8 cellular contexts compared by ENCODE assay signal in the genomic region with DNA sequence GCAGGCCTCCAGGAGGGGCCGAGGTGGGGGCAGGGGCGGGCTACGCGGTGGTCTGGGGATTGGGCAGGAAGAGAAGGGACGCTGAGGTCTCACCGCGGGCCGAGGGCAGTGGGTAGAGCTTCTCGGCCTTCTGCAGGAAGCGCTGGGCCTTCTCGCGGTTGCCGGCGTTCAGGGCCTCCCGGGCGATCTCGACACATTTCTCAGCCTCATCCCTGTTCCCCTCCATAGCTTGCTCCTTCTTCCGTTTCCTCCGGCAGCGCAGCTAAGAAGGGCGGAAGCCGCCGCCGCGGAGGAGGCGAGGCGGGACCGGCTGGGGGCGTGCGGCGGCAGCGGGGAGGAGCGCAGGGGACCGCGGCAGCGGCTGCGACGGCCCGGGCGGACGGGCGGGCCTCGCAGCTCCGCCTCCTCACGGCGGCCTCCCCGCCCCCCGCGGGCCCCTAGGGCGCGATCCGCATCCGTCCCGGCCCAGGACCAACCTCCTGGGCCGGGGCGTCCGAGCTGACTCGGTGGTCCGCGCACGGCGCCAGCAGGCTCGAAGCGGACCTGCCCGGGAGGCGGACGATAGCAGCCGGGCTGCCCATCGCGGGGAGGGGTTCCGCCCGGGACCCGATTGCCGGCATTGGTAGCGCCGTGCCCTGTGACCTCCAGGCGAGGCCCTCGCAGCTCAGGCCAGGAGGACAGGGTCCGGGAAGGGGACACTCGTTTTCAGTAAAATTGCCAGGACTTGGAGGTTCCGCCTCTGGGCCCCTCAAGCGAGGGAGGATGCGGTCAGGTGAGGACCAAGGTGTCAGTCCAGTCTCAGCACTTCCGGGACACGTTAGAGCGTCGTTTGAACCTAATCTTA. TPM values are rescaled to one million over a fixed set of nuclear protein-coding genes. Genes with fewer than 3 reads are reported as not detected.
A peak's percentile ranks its signal among the peaks of the same experiment; 100 is the strongest.
DNase-seq lines count a peak whose midpoint lies in the region; ATAC-seq and TF ChIP-seq lines count a peak whose summit lies in the region.

A gene (minus strand): TSS at position 273 of the 844 bp plus-strand sequence. CDS start 47 bp downstream, at position 226.

- no peaks in the 10 kb centered on the region for H3K27me3 ChIP-seq in SU-DHL-6 (ENCODE audit: low read length)
- H3K27me3 ChIP-seq in trophoblast cell (ENCODE audit: insufficient read depth, low read length) = no peaks in the 10 kb centered on the region
- no peaks in the 10 kb centered on the region for H3K27me3 ChIP-seq in tibial nerve

- H3K79me1 ChIP-seq in trophoblast cell (ENCODE audit: low read length) = peaks cover 21% of the 10 kb centered on the region

- TF ChIP-seq POLR2A in tibial nerve (IDR thresholded peaks at IDR 0.05) = peak; percentile 13 to 44

- H2BK120ac ChIP-seq in trophoblast cell (ENCODE audit: insufficient read depth, low read length, poor library complexity) = peak within 1 kb of the TSS; percentile 56

- no CpG with 5 or more reads among the region's 87 CpGs for WGBS in trophoblast cell (ENCODE audit: extremely low coverage, insufficient coverage, insufficient read length)
- 2 to 4% methylated on average over 30 to 75 of the region's 87 CpGs for WGBS in tibial nerve, 2 donors

- H3K9me3 Mint-ChIP-seq in activated naive CD8-positive, alpha-beta T cell treated with anti-CD3 and anti-CD28 coated beads for 36 hours = peaks cover 8% of the 10 kb centered on the region

- peak within 1 kb of the TSS; percentile 95 for H3K27ac Mint-ChIP-seq in activated naive CD8-positive, alpha-beta T cell treated with anti-CD3 and anti-CD28 coated beads for 36 hours

- H3K4me1 ChIP-seq in ES-I3 (ENCODE audit: insufficient read depth, low read length) (peaks cover 11% of the 10 kb centered on the region), trophoblast cell (ENCODE audit: control insufficient read depth in 1 of 2, insufficient read depth in 2 of 2, low read length in 2 of 2) (peaks cover 0 to 3% of the 10 kb centered on the region in 2 experiments), tibial nerve (peaks cover 0 to 66% (median 24%) of the 10 kb centered on the region in 4 donors)

- peak within 1 kb of the TSS; percentile 28 for H2BK12ac ChIP-seq in trophoblast cell (ENCODE audit: low read length)

- no peaks in the 10 kb centered on the region for H4K20me1 ChIP-seq in SU-DHL-6 (ENCODE audit: low read depth, low read length)

- peak within 1 kb of the TSS; percentile 53 for H2BK5ac ChIP-seq in trophoblast cell (ENCODE audit: low read depth, low read length, poor library complexity)

- H3K4me2 ChIP-seq in SU-DHL-6 (ENCODE audit: low read depth, low read length, poor library complexity, severe bottlenecking) = peak within 1 kb of the TSS; percentile 94
- peak within 1 kb of the TSS; percentile 50 for H3K4me2 ChIP-seq in trophoblast cell (ENCODE audit: low read length)

- ATAC-seq in GM21825 (IDR thresholded peaks at IDR 0.05; ENCODE audit: unreplicated experiment) (peak; percentile 49), Right ventricle myocardium superior (ENCODE audit: poor library complexity) (peak; percentile 79)

- H3K4me3 Mint-ChIP-seq in activated naive CD8-positive, alpha-beta T cell treated with anti-CD3 and anti-CD28 coated beads for 36 hours = peak within 1 kb of the TSS; percentile 98

- no peaks in the 10 kb centered on the region for H3K27me3 Mint-ChIP-seq in activated naive CD8-positive, alpha-beta T cell treated with anti-CD3 and anti-CD28 coated beads for 36 hours

- intact Hi-C loops in Right ventricle myocardium superior (cut with DNase I) = loop anchor here (2.0 to 5.0 kb wide), 2 partner anchors 52 to 384 kb away; a partner anchor contains a TSS

- H3K14ac ChIP-seq in trophoblast cell (ENCODE audit: low read length) = peak within 1 kb of the TSS; percentile 88

- H3K36me3 ChIP-seq in ES-I3 (ENCODE audit: insufficient read depth, low read length) (peaks cover 6% of the 10 kb centered on the region), SU-DHL-6 (ENCODE audit: low read length) (peaks cover 12% of the 10 kb centered on the region), trophoblast cell (ENCODE audit: control insufficient read depth in 1 of 2, insufficient read depth in 2 of 2, low read length in 2 of 2) (peaks cover 0 to 2% of the 10 kb centered on the region in 2 experiments), tibial nerve (peaks cover 0 to 5% (median 0%) of the 10 kb centered on the region in 3 donors)

- peak within 1 kb of the TSS; percentile 95 for H3K9ac ChIP-seq in ES-I3 (ENCODE audit: low read depth, low read length)
- H3K9ac ChIP-seq in SU-DHL-6 (ENCODE audit: low read length) = peak within 1 kb of the TSS; percentile 91
- H3K9ac ChIP-seq in trophoblast cell (ENCODE audit: low read length) = peak within 1 kb of the TSS; percentile 55

- peak within 1 kb of the TSS; percentile 90 for H4K8ac ChIP-seq in trophoblast cell (ENCODE audit: low read depth, low read length)

- DNase-seq in LNCaP clone FGC (ENCODE audit: low read depth) = peak; percentile 45
- peak; percentile 89 for DNase-seq in activated naive CD8-positive, alpha-beta T cell treated with anti-CD3 and anti-CD28 coated beads for 36 hours
- DNase-seq in Right ventricle myocardium superior = peak; percentile 90
- peak; percentile 56 to 70 for DNase-seq in trophoblast cell
- peak; percentile 46 to 60 for DNase-seq in tibial nerve (ENCODE audit: low spot score in 2 of 2)

- peak within 1 kb of the TSS; percentile 72 for H3K4ac ChIP-seq in trophoblast cell (ENCODE audit: low read depth, low read length)

- peaks cover 28% of the 10 kb centered on the region for H3F3A ChIP-seq in SU-DHL-6 (ENCODE audit: insufficient read depth)

- H2AFZ ChIP-seq in SU-DHL-6 (ENCODE audit: low read depth, low read length, severe bottlenecking) (no peak within 1 kb of the TSS), trophoblast cell (ENCODE audit: insufficient read depth, low read length, poor library complexity) (peak within 1 kb of the TSS; percentile 91)

- no peaks in the 10 kb centered on the region for H3K9me2 ChIP-seq in SU-DHL-6 (replicated peaks; ENCODE audit: insufficient read depth, low read length)

- peak within 1 kb of the TSS; percentile 79 for H4K12ac ChIP-seq in trophoblast cell (ENCODE audit: low read depth, low read length)

- H3K18ac ChIP-seq in trophoblast cell (ENCODE audit: low read length) = peak within 1 kb of the TSS; percentile 67

- peaks cover 49% of the 10 kb centered on the region for H3K36me3 Mint-ChIP-seq in activated naive CD8-positive, alpha-beta T cell treated with anti-CD3 and anti-CD28 coated beads for 36 hours

- peak in 1 of 2 donors; percentile 64 for TF ChIP-seq EP300 in tibial nerve (IDR thresholded peaks at IDR 0.05)

- H3K79me2 ChIP-seq in SU-DHL-6 (ENCODE audit: insufficient read depth, low read length) = peaks cover 60% of the 10 kb centered on the region
- H3K79me2 ChIP-seq in trophoblast cell (ENCODE audit: control insufficient read depth, insufficient read depth, low read length, poor library complexity) = peaks cover 23% of the 10 kb centered on the region

- no peak within 1 kb of the TSS for H3K23ac ChIP-seq in trophoblast cell (ENCODE audit: low read length)

- H4K91ac ChIP-seq in trophoblast cell (ENCODE audit: low read depth, low read length) = peak within 1 kb of the TSS; percentile 87

- no peaks in the 10 kb centered on the region for H3K9me3 ChIP-seq in ES-I3 (ENCODE audit: control insufficient read depth, insufficient read depth, low read length)
- H3K9me3 ChIP-seq in SU-DHL-6 (ENCODE audit: insufficient read depth, low read length) = no peaks in the 10 kb centered on the region
- no peaks in the 10 kb centered on the region for H3K9me3 ChIP-seq in trophoblast cell (ENCODE audit: insufficient read depth, low read depth, low read length)
- no peaks in the 10 kb centered on the region for H3K9me3 ChIP-seq in tibial nerve

- peak within 1 kb of the TSS; percentile 76 for H3K4me3 ChIP-seq in LNCaP clone FGC (ENCODE audit: low read depth, low read length)
- H3K4me3 ChIP-seq in SU-DHL-6 (ENCODE audit: insufficient read depth, low read length, poor library complexity, severe bottlenecking) = peak within 1 kb of the TSS; percentile 83
- peak within 1 kb of the TSS; percentile 86 for H3K4me3 ChIP-seq in trophoblast cell (ENCODE audit: low read depth, low read length)
- peak within 1 kb of the TSS; percentile 69 to 99 (median 94) for H3K4me3 ChIP-seq in tibial nerve

- TF ChIP-seq CTCF in LNCaP clone FGC (IDR thresholded peaks at IDR 0.05; ENCODE audit: control insufficient read depth, extremely low read depth, insufficient read depth) = 0 out of 2 replicates have a peak, but pooled peaks have one; percentile 9
- TF ChIP-seq CTCF in SU-DHL-6 (IDR thresholded peaks at IDR 0.05; ENCODE audit: insufficient read depth, low read length, poor library complexity, severe bottlenecking) = no peak
- peak in 1 of 5 experiments; percentile 2 for TF ChIP-seq CTCF in tibial nerve (IDR thresholded peaks at IDR 0.05)

- H2AK5ac ChIP-seq in trophoblast cell (ENCODE audit: low read length) = no peak within 1 kb of the TSS

- H3K27ac ChIP-seq in SU-DHL-6 (ENCODE audit: low read depth, low read length) (peak within 1 kb of the TSS; percentile 92), trophoblast cell (ENCODE audit: low read depth, low read length) (peak within 1 kb of the TSS; percentile 91), tibial nerve (peak within 1 kb of the TSS; percentile 82 to 98 (median 97))

- H3K4me1 Mint-ChIP-seq in activated naive CD8-positive, alpha-beta T cell treated with anti-CD3 and anti-CD28 coated beads for 36 hours = peaks cover 39% of the 10 kb centered on the region

RNA-seq across cellular contexts. Expression of the gene that starts here (rescaled TPM):
- total RNA-seq in activated naive CD8-positive, alpha-beta T cell treated with anti-CD3 and anti-CD28 coated beads for 36 hours = 10 to 100 TPM; 33.3 to 34.1 TPM
- total RNA-seq in Right ventricle myocardium superior (18.3 TPM), tibial nerve (10 to 100 TPM; 27.0 to 38.5 (median 31.7) TPM)
- 20.7 and 23.2 TPM in 2 replicates for polyA plus RNA-seq in trophoblast cell (2013)

Comparison
In these comparisons a context has a peak if more than half of its experiments do, and no peak if none do; other contexts are left out.
1. Peak in every context shown above with its lines: DNase-seq, ATAC-seq, H3K4me3 ChIP-seq and H3K27ac ChIP-seq.